24 cellular contexts compared by ENCODE assay signal in genomic region chr2:239017491-239018098, GRCh38.
"Had no signal": no experiment of that assay in that cellular context is flagged by ENCODE, and none has a peak within 500 bp of the region (broad histone marks: within the 10 kb centered on the region; RNA-seq: fewer than 3 reads in every experiment).

No MANE protein-coding gene starts in this region.

- DNase-seq: dermis blood vessel endothelial cell; effector memory CD4-positive, alpha-beta T cell; erythroblast; esophagus squamous epithelium; foreskin melanocyte; hypothalamus; immature natural killer cell; islet precursor cell; mucosa of descending colon; naive B cell; psoas muscle; stimulated activated CD4-positive, alpha-beta T cell treated with anti-CD3 and anti-CD28 coated beads, Interleukin-2, amount 100 ng/mL, for 24 hours; stimulated activated CD4-positive, alpha-beta T cell treated with anti-CD3 and anti-CD28 coated beads, Interleukin-4, amount 100 ng/mL, for 4 hours; stimulated activated naive CD8-positive, alpha-beta T cell treated with anti-CD3 and anti-CD28 coated beads, Interleukin-15, Interleukin-2, amounts not matched to agents 100 U/mL and 50 U/mL, for 24 hours; substantia nigra had no signal

- H3K27ac ChIP-seq: coronary artery, esophagus squamous epithelium, neutrophil, psoas muscle, sigmoid colon, thoracic aorta, tibial nerve, upper lobe of right lung, vagina had no signal

- FAIRE-seq: endometrium had no signal

- H3K4me1 ChIP-seq: psoas muscle, upper lobe of right lung, vagina had no signal

- H3K27me3 ChIP-seq: vagina had no signal

- H3K4me3 ChIP-seq: coronary artery, esophagus squamous epithelium, lung, mucosa of descending colon, psoas muscle, sigmoid colon, thoracic aorta, tibial nerve, upper lobe of right lung, vagina had no signal

- H3K36me3 ChIP-seq: esophagus squamous epithelium, neutrophil, sigmoid colon, thoracic aorta, tibial nerve, upper lobe of right lung, vagina had no signal

- H3K9me3 ChIP-seq: esophagus squamous epithelium, mucosa of descending colon, neutrophil, psoas muscle, sigmoid colon, thoracic aorta, tibial nerve, upper lobe of right lung, vagina had no signal
